ENCODE assay signal across 1 cellular context in genomic region chr3:39413691-39414420, GRCh38.
TF ChIP-seq lines count a peak whose summit lies in the region.

No MANE protein-coding gene starts in this region.

TF ChIP-seq in K562, 482 proteins besides CTCF, POLR2A, EP300 and RAD21 (continued from another document):
- TF ChIP-seq CHD7 (IDR thresholded peaks at IDR 0.05; ENCODE audit: low read depth, low read length) (peak; percentile 23), RBFOX2 (IDR thresholded peaks at IDR 0.05; ENCODE audit: low read depth, low read length) (peak; percentile 19; the same call in 1 of the 2 replicates), E2F8 (IDR thresholded peaks at IDR 0.05; ENCODE audit: low read depth, partially characterized antibody) (peak; percentile 15), SNRNP70 (optimal IDR thresholded peaks at IDR 0.05; ENCODE audit: low read depth, low read length) (peak; percentile 92), BCL6 (CRISPR knock-in tag; IDR thresholded peaks at IDR 0.05) (no peak), ERF (CRISPR knock-in tag; IDR thresholded peaks at IDR 0.05) (peak; percentile 29; the same call in 1 of the 2 replicates), HNRNPUL1 (IDR thresholded peaks at IDR 0.05; ENCODE audit: low read length) (peak; percentile 84), SMC3 (conservative IDR thresholded peaks at IDR 0.05; ENCODE audit: insufficient read depth, low read depth, low read length) (no peak), SUPT5H (IDR thresholded peaks at IDR 0.05) (peak; percentile 78), POLR2AphosphoS5 (IDR thresholded peaks at IDR 0.05; ENCODE audit: control insufficient read depth, insufficient read depth, low read depth, low read length) (peak; percentile 51), BCLAF1 (IDR thresholded peaks at IDR 0.05; ENCODE audit: borderline replicate concordance in 1 of 2, control insufficient read depth in 1 of 2, low read depth in 2 of 2, low read length in 1 of 2) (peak in 1 of 2 experiments; percentile 48; a peak in 1 of 4 replicates), MYNN (IDR thresholded peaks at IDR 0.05) (peak; percentile 24; the same call in 1 of the 2 replicates), MYNN (CRISPR knock-in tag; IDR thresholded peaks at IDR 0.05) (no peak), SMAD1 (IDR thresholded peaks at IDR 0.05; ENCODE audit: low read depth, low read length, partially characterized antibody) (peak; percentile 28), ZNF253 (CRISPR knock-in tag; conservative IDR thresholded peaks at IDR 0.05) (peak; percentile 72; the same call in 1 of the 2 replicates), MCM3 (IDR thresholded peaks at IDR 0.05) (no peak), PRPF4 (IDR thresholded peaks at IDR 0.05; ENCODE audit: insufficient read depth, low read depth, low read length, poor library complexity, severe bottlenecking) (no peak), FUS (optimal IDR thresholded peaks at IDR 0.05; ENCODE audit: low read depth, low read length) (no peak), CCNT2 (IDR thresholded peaks at IDR 0.05; ENCODE audit: borderline replicate concordance, extremely low read depth, insufficient read length, low read depth, low read length) (peak; percentile 62), HMGN3 (IDR thresholded peaks at IDR 0.05; ENCODE audit: borderline replicate concordance, extremely low read depth, insufficient read length, low read depth, low read length) (peak; percentile 73), ZNF586 (CRISPR knock-in tag; conservative IDR thresholded peaks at IDR 0.05) (0 out of 2 replicates have a peak, but pooled peaks have one; percentile 6), TFE3 (CRISPR knock-in tag; IDR thresholded peaks at IDR 0.05) (0 out of 2 replicates have a peak, but pooled peaks have one; percentile 1), POLR2G (IDR thresholded peaks at IDR 0.05; ENCODE audit: low read depth, low read length) (peak; percentile 56)
